ENCODE assay signal across 20 cellular contexts in genomic region chr2:138942466-138942865, GRCh38.
"Had no signal": no experiment of that assay in that cellular context is flagged by ENCODE, and none has a peak within 500 bp of the region (broad histone marks: within the 10 kb centered on the region; RNA-seq: fewer than 3 reads in every experiment).

No MANE protein-coding gene starts in this region.

- H3K4me3 ChIP-seq: cardiac muscle cell, esophagus muscularis mucosa, gastroesophageal sphincter, heart left ventricle, mucosa of descending colon, suprapubic skin, transverse colon, uterus had no signal

- H3K9me3 ChIP-seq: esophagus muscularis mucosa, mucosa of descending colon, suprapubic skin, transverse colon, uterus had no signal

- H3K36me3 ChIP-seq: cardiac muscle cell, esophagus muscularis mucosa, gastroesophageal sphincter, heart left ventricle, suprapubic skin, transverse colon, uterus had no signal

- H3K27me3 Mint-ChIP-seq: activated B cell treated with CpG ODN at 0.5 μM for 24 hours; activated CD4-positive, alpha-beta memory T cell treated with anti-CD3 and anti-CD28 coated beads, Interleukin-2, amount 10 ng/mL, durations not matched to agents 7 days and 5 days; activated CD8-positive, alpha-beta memory T cell treated with anti-CD3 and anti-CD28 coated beads, Interleukin-2, amount 10 ng/mL, durations not matched to agents 7 days and 5 days; activated naive CD8-positive, alpha-beta T cell treated with anti-CD3 and anti-CD28 coated beads for 36 hours; dendritic cell treated with granulocyte-macrophage colony-stimulating factor and Interleukin-4, amounts not matched to agents 40 ng/mL and 50 ng/mL, for 4 days; memory B cell; naive thymus-derived CD8-positive, alpha-beta T cell; stimulated activated naive CD8-positive, alpha-beta T cell treated with anti-CD3 and anti-CD28 coated beads, Interleukin-15, amount 100 ng/mL, for 72 hours had no signal

- ATAC-seq: activated CD8-positive, alpha-beta memory T cell treated with anti-CD3 and anti-CD28 coated beads, Interleukin-2, amount 10 ng/mL, durations not matched to agents 7 days and 5 days; gastroesophageal sphincter; heart left ventricle; left ventricle myocardium superior; mucosa of descending colon; naive thymus-derived CD8-positive, alpha-beta T cell; stimulated activated naive CD8-positive, alpha-beta T cell treated with anti-CD3 and anti-CD28 coated beads, Interleukin-15, amount 100 ng/mL, for 72 hours had no signal

- H3K4me3 Mint-ChIP-seq: activated B cell treated with CpG ODN at 0.5 μM for 24 hours; activated CD4-positive, alpha-beta memory T cell treated with anti-CD3 and anti-CD28 coated beads, Interleukin-2, amount 10 ng/mL, durations not matched to agents 7 days and 5 days; activated CD8-positive, alpha-beta memory T cell treated with anti-CD3 and anti-CD28 coated beads, Interleukin-2, amount 10 ng/mL, durations not matched to agents 7 days and 5 days; activated naive CD8-positive, alpha-beta T cell treated with anti-CD3 and anti-CD28 coated beads for 36 hours; dendritic cell treated with granulocyte-macrophage colony-stimulating factor and Interleukin-4, amounts not matched to agents 40 ng/mL and 50 ng/mL, for 4 days; memory B cell; naive thymus-derived CD8-positive, alpha-beta T cell; stimulated activated naive CD8-positive, alpha-beta T cell treated with anti-CD3 and anti-CD28 coated beads, Interleukin-15, amount 100 ng/mL, for 72 hours had no signal

- H3K27ac Mint-ChIP-seq: activated B cell treated with CpG ODN at 0.5 μM for 24 hours; activated CD4-positive, alpha-beta memory T cell treated with anti-CD3 and anti-CD28 coated beads, Interleukin-2, amount 10 ng/mL, durations not matched to agents 7 days and 5 days; activated CD8-positive, alpha-beta memory T cell treated with anti-CD3 and anti-CD28 coated beads, Interleukin-2, amount 10 ng/mL, durations not matched to agents 7 days and 5 days; activated naive CD8-positive, alpha-beta T cell treated with anti-CD3 and anti-CD28 coated beads for 36 hours; dendritic cell treated with granulocyte-macrophage colony-stimulating factor and Interleukin-4, amounts not matched to agents 40 ng/mL and 50 ng/mL, for 4 days; memory B cell; stimulated activated naive CD8-positive, alpha-beta T cell treated with anti-CD3 and anti-CD28 coated beads, Interleukin-15, amount 100 ng/mL, for 72 hours had no signal

- H3K27me3 ChIP-seq: cardiac muscle cell, esophagus muscularis mucosa, gastroesophageal sphincter, heart left ventricle, suprapubic skin, transverse colon, uterus had no signal

- H3K36me3 Mint-ChIP-seq: activated CD8-positive, alpha-beta memory T cell treated with anti-CD3 and anti-CD28 coated beads, Interleukin-2, amount 10 ng/mL, durations not matched to agents 7 days and 5 days; activated naive CD8-positive, alpha-beta T cell treated with anti-CD3 and anti-CD28 coated beads for 36 hours; memory B cell had no signal

- H3K27ac ChIP-seq: cardiac muscle cell, esophagus muscularis mucosa, gastroesophageal sphincter, heart left ventricle, suprapubic skin, transverse colon, uterus had no signal

- DNase-seq: activated B cell treated with CpG ODN at 0.5 μM for 24 hours; activated CD4-positive, alpha-beta memory T cell treated with anti-CD3 and anti-CD28 coated beads, Interleukin-2, amount 10 ng/mL, durations not matched to agents 7 days and 5 days; activated CD4-positive, alpha-beta T cell treated with anti-CD3 and anti-CD28 coated beads for 48 hours; activated CD8-positive, alpha-beta memory T cell treated with anti-CD3 and anti-CD28 coated beads, Interleukin-2, amount 10 ng/mL, durations not matched to agents 7 days and 5 days; activated naive CD8-positive, alpha-beta T cell treated with anti-CD3 and anti-CD28 coated beads for 36 hours; amniotic stem cell; effector CD8-positive, alpha-beta T cell; heart left ventricle; left ventricle myocardium superior; mucosa of descending colon; naive thymus-derived CD8-positive, alpha-beta T cell; stimulated activated naive CD8-positive, alpha-beta T cell treated with anti-CD3 and anti-CD28 coated beads, Interleukin-15, amount 100 ng/mL, for 72 hours; transverse colon; uterus had no signal

- H3K4me1 ChIP-seq: esophagus muscularis mucosa, gastroesophageal sphincter, suprapubic skin, transverse colon, uterus had no signal

- H3K4me1 Mint-ChIP-seq: activated B cell treated with CpG ODN at 0.5 μM for 24 hours; activated CD4-positive, alpha-beta memory T cell treated with anti-CD3 and anti-CD28 coated beads, Interleukin-2, amount 10 ng/mL, durations not matched to agents 7 days and 5 days; activated CD8-positive, alpha-beta memory T cell treated with anti-CD3 and anti-CD28 coated beads, Interleukin-2, amount 10 ng/mL, durations not matched to agents 7 days and 5 days; activated naive CD8-positive, alpha-beta T cell treated with anti-CD3 and anti-CD28 coated beads for 36 hours; memory B cell; naive thymus-derived CD8-positive, alpha-beta T cell; stimulated activated naive CD8-positive, alpha-beta T cell treated with anti-CD3 and anti-CD28 coated beads, Interleukin-15, amount 100 ng/mL, for 72 hours had no signal
